Comparison of ENCODE assay signal across 2 cellular contexts in genomic region chr2:1590611-1591460, GRCh38.
TF ChIP-seq lines count a peak whose summit lies in the region.

No MANE protein-coding gene starts in this region.

TF ChIP-seq in IMR-90, 13 proteins besides CTCF, POLR2A, EP300 and RAD21:
- no peak for TF ChIP-seq MAZ (IDR thresholded peaks at IDR 0.05; ENCODE audit: borderline replicate concordance, low read depth, low read length)
- no peak for TF ChIP-seq SMC3 (IDR thresholded peaks at IDR 0.05; ENCODE audit: low read depth, low read length)
- TF ChIP-seq RCOR1 (IDR thresholded peaks at IDR 0.05; ENCODE audit: insufficient replicate concordance, low read length): no peak
- no peak for TF ChIP-seq BHLHE40 (IDR thresholded peaks at IDR 0.05; ENCODE audit: low read depth, low read length)
- no peak for TF ChIP-seq CHD1 (IDR thresholded peaks at IDR 0.05; ENCODE audit: low read depth, low read length)
- TF ChIP-seq MAFK (IDR thresholded peaks at IDR 0.05; ENCODE audit: low read depth, low read length): no peak
- TF ChIP-seq CEBPB (IDR thresholded peaks at IDR 0.05; ENCODE audit: low read depth, low read length): no peak
- no peak for TF ChIP-seq NFE2L2 (IDR thresholded peaks at IDR 0.05; ENCODE audit: low read depth, low read length)
- no peak for TF ChIP-seq MXI1 (IDR thresholded peaks at IDR 0.05; ENCODE audit: borderline replicate concordance, low read depth, low read length)
- no peak for TF ChIP-seq USF2 (IDR thresholded peaks at IDR 0.05; ENCODE audit: low read depth, low read length)
- TF ChIP-seq ELK1 (IDR thresholded peaks at IDR 0.05; ENCODE audit: borderline replicate concordance, low read depth, low read length): no peak
- TF ChIP-seq RFX5 (IDR thresholded peaks at IDR 0.05; ENCODE audit: low read depth, low read length): no peak
- no peak for TF ChIP-seq FOS (IDR thresholded peaks at IDR 0.05; ENCODE audit: low read depth, low read length)

TF ChIP-seq in SK-N-SH, 30 proteins besides CTCF, POLR2A, EP300 and RAD21:
- TF ChIP-seq MXI1 (IDR thresholded peaks at IDR 0.05; ENCODE audit: low read depth, low read length) (no peak), EZH2phosphoT487 (IDR thresholded peaks at IDR 0.05; ENCODE audit: borderline replicate concordance, low read depth) (no peak), ELF1 (IDR thresholded peaks at IDR 0.05) (no peak), RCOR1 (IDR thresholded peaks at IDR 0.05; ENCODE audit: low read length) (peak; percentile 43; the same call in 1 of the 2 replicates), GATA2 (CRISPR knock-in tag; IDR thresholded peaks at IDR 0.05) (no peak; the same call in 1 of the 2 replicates), TCF12 (IDR thresholded peaks at IDR 0.05) (peak; percentile 31; the same call in 1 of the 2 replicates), SMC3 (IDR thresholded peaks at IDR 0.05; ENCODE audit: low read depth, low read length) (peak; percentile 27; the same call in 1 of the 2 replicates), CHD2 (IDR thresholded peaks at IDR 0.05; ENCODE audit: low read length, partially characterized antibody) (peak; percentile 15)
